ENCODE assay signal across 14 cellular contexts in the genomic region with DNA sequence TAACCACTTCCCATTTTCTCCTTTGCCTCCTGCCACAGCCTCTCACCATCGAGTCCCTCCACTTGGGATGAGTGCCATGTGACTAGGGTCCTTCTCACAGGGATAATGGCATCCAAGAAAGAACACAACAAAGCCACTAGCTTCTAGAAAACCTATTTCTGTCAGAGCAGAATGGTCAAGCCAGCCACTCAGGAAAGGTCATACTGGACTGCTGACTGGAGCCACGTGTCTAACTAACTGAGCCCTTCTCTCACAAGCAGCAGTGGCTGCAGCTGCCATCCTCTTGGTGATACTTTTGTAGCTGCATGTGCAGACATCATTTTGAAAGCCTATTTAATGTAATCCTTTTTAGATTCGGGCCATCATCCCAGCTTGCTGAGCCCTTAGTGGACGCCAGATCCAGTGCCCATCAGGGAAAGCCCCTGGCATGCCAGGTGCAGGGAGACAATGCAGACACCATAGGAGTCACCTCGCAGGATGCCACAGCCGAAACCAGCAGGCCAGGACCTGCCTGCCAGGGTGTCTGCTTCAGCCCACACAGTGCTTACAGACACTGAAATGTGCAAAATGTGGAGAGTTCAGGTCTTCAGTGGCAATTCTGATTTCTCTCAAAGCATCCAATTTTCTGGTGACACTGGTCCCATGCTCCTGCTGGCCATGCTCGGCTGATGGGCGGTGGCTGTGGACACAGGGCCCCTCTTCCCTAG.
DNase-seq lines count a peak whose midpoint lies in the region; ATAC-seq and TF ChIP-seq lines count a peak whose summit lies in the region.
"Had no signal": no experiment of that assay in that cellular context is flagged by ENCODE, and none has a peak within 500 bp of the region (broad histone marks: within the 10 kb centered on the region; RNA-seq: fewer than 3 reads in every experiment).

No MANE protein-coding gene starts in this region.

- H3K9me3 Mint-ChIP-seq in WTC11 (no peaks in the 10 kb centered on the region), immature natural killer cell (no peaks in the 10 kb centered on the region)

- peak; percentile 54 for DNase-seq in activated CD8-positive, alpha-beta memory T cell treated with anti-CD3 and anti-CD28 coated beads, Interleukin-2, amount 50 U/mL, for 48 hours
- no peak for DNase-seq in activated CD8-positive, alpha-beta memory T cell treated with anti-CD3 and anti-CD28 coated beads for 24 hours
- DNase-seq in WTC11 (ENCODE audit: low spot score) (no peak), immature natural killer cell (no peak), superior temporal gyrus (ENCODE audit: extremely low spot score) (peak; percentile 60), DMS 273 (lab: John Stamatoyannopoulos, UW; ENCODE audit: unreplicated experiment) (no peak), brain microvascular endothelial cell (no peak)
- DNase-seq: activated CD4-positive, CD25-positive, alpha-beta regulatory T cell; cerebellar nuclear complex; esophagus squamous epithelium; NCI-H2029; uterus had no signal

- no peak overlapping the region for H3K4me3 ChIP-seq in brain microvascular endothelial cell (ENCODE audit: low read depth, low read length)
- H3K4me3 ChIP-seq: esophagus squamous epithelium, SK-N-MC, uterus had no signal

- no peak overlapping the region for H3K27ac ChIP-seq in brain microvascular endothelial cell
- H3K27ac ChIP-seq: SK-N-MC had no signal

- POLR2A ChIA-PET in WTC11 (lab: Charles Lee): interaction anchor here (0.5 kb wide), 1 partner anchor 13 kb away, joined by 6 read pairs; no protein-coding TSS in a partner anchor

- H3K36me3 ChIP-seq in brain microvascular endothelial cell (replicated peaks): peaks cover 38% of the 10 kb centered on the region
- H3K36me3 ChIP-seq: uterus had no signal

- H3K27me3 Mint-ChIP-seq in WTC11 (ENCODE audit: low read depth): no peaks in the 10 kb centered on the region
- peaks cover 5 to 9% (median 8%) of the 10 kb centered on the region in 3 donors for H3K27me3 Mint-ChIP-seq in immature natural killer cell (ENCODE audit: low read depth in 3 of 3)

- CTCF ChIA-PET in WTC11 (lab: Charles Lee): no interaction called here

- H3K36me3 Mint-ChIP-seq in WTC11 (peaks cover 25% of the 10 kb centered on the region), immature natural killer cell (no peaks in the 10 kb centered on the region)

- peak overlapping the region; percentile 49; the same call in 1 of the 2 replicates for H3K27ac Mint-ChIP-seq in WTC11
- H3K27ac Mint-ChIP-seq in immature natural killer cell: peak overlapping the region in 5 of 6 donors; percentile 1 to 83 (median 41)

- peaks cover 2% of the 10 kb centered on the region for H3K4me1 Mint-ChIP-seq in WTC11
- peaks cover 49 to 50% of the 10 kb centered on the region in 2 donors for H3K4me1 Mint-ChIP-seq in immature natural killer cell

- TF ChIP-seq CTCF in WTC11 (IDR thresholded peaks at IDR 0.05): no peak
- no peak for TF ChIP-seq CTCF in brain microvascular endothelial cell (IDR thresholded peaks at IDR 0.05; ENCODE audit: low read depth, low read length, missing control alignments)

- ATAC-seq in WTC11 (no peak), HG03342 (IDR thresholded peaks at IDR 0.05; ENCODE audit: unreplicated experiment) (no peak)

- H3K4me3 Mint-ChIP-seq in WTC11 (no peak overlapping the region), immature natural killer cell (peak overlapping the region in 2 of 5 donors; percentile 18 to 22)

- in situ Hi-C loops in brain microvascular endothelial cell (cut with HindIII; ENCODE audit: low pct_ligation_motif_present, low sequenced_read_pairs): no loop called here

- no peaks in the 10 kb centered on the region for H3K27me3 ChIP-seq in brain microvascular endothelial cell (replicated peaks)
- H3K27me3 ChIP-seq: esophagus squamous epithelium, uterus had no signal

TF ChIP-seq in WTC11, 78 proteins besides CTCF, POLR2A, EP300 and RAD21 (continues in another document):
- TF ChIP-seq, protein P1, sequence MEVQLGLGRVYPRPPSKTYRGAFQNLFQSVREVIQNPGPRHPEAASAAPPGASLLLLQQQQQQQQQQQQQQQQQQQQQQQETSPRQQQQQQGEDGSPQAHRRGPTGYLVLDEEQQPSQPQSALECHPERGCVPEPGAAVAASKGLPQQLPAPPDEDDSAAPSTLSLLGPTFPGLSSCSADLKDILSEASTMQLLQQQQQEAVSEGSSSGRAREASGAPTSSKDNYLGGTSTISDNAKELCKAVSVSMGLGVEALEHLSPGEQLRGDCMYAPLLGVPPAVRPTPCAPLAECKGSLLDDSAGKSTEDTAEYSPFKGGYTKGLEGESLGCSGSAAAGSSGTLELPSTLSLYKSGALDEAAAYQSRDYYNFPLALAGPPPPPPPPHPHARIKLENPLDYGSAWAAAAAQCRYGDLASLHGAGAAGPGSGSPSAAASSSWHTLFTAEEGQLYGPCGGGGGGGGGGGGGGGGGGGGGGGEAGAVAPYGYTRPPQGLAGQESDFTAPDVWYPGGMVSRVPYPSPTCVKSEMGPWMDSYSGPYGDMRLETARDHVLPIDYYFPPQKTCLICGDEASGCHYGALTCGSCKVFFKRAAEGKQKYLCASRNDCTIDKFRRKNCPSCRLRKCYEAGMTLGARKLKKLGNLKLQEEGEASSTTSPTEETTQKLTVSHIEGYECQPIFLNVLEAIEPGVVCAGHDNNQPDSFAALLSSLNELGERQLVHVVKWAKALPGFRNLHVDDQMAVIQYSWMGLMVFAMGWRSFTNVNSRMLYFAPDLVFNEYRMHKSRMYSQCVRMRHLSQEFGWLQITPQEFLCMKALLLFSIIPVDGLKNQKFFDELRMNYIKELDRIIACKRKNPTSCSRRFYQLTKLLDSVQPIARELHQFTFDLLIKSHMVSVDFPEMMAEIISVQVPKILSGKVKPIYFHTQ (CRISPR knock-in tag; IDR thresholded peaks at IDR 0.05): no peak
- TF ChIP-seq, protein P2, sequence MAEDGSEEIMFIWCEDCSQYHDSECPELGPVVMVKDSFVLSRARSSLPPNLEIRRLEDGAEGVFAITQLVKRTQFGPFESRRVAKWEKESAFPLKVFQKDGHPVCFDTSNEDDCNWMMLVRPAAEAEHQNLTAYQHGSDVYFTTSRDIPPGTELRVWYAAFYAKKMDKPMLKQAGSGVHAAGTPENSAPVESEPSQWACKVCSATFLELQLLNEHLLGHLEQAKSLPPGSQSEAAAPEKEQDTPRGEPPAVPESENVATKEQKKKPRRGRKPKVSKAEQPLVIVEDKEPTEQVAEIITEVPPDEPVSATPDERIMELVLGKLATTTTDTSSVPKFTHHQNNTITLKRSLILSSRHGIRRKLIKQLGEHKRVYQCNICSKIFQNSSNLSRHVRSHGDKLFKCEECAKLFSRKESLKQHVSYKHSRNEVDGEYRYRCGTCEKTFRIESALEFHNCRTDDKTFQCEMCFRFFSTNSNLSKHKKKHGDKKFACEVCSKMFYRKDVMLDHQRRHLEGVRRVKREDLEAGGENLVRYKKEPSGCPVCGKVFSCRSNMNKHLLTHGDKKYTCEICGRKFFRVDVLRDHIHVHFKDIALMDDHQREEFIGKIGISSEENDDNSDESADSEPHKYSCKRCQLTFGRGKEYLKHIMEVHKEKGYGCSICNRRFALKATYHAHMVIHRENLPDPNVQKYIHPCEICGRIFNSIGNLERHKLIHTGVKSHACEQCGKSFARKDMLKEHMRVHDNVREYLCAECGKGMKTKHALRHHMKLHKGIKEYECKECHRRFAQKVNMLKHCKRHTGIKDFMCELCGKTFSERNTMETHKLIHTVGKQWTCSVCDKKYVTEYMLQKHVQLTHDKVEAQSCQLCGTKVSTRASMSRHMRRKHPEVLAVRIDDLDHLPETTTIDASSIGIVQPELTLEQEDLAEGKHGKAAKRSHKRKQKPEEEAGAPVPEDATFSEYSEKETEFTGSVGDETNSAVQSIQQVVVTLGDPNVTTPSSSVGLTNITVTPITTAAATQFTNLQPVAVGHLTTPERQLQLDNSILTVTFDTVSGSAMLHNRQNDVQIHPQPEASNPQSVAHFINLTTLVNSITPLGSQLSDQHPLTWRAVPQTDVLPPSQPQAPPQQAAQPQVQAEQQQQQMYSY (CRISPR knock-in tag; IDR thresholded peaks at IDR 0.05): no peak
- TF ChIP-seq, protein P3, sequence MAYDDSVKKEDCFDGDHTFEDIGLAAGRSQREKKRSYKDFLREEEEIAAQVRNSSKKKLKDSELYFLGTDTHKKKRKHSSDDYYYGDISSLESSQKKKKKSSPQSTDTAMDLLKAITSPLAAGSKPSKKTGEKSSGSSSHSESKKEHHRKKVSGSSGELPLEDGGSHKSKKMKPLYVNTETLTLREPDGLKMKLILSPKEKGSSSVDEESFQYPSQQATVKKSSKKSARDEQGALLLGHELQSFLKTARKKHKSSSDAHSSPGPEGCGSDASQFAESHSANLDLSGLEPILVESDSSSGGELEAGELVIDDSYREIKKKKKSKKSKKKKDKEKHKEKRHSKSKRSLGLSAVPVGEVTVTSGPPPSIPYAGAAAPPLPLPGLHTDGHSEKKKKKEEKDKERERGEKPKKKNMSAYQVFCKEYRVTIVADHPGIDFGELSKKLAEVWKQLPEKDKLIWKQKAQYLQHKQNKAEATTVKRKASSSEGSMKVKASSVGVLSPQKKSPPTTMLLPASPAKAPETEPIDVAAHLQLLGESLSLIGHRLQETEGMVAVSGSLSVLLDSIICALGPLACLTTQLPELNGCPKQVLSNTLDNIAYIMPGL (CRISPR knock-in tag; IDR thresholded peaks at IDR 0.05): no peak
- no peak for TF ChIP-seq NFYB (CRISPR knock-in tag; conservative IDR thresholded peaks at IDR 0.05; ENCODE audit: low read depth)
- TF ChIP-seq, protein P4, sequence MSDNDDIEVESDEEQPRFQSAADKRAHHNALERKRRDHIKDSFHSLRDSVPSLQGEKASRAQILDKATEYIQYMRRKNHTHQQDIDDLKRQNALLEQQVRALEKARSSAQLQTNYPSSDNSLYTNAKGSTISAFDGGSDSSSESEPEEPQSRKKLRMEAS (CRISPR knock-in tag; IDR thresholded peaks at IDR 0.05): no peak
- TF ChIP-seq, protein P5, sequence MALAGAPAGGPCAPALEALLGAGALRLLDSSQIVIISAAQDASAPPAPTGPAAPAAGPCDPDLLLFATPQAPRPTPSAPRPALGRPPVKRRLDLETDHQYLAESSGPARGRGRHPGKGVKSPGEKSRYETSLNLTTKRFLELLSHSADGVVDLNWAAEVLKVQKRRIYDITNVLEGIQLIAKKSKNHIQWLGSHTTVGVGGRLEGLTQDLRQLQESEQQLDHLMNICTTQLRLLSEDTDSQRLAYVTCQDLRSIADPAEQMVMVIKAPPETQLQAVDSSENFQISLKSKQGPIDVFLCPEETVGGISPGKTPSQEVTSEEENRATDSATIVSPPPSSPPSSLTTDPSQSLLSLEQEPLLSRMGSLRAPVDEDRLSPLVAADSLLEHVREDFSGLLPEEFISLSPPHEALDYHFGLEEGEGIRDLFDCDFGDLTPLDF (CRISPR knock-in tag; IDR thresholded peaks at IDR 0.05): no peak
- no peak for TF ChIP-seq ESRRA (CRISPR knock-in tag; IDR thresholded peaks at IDR 0.05; ENCODE audit: borderline replicate concordance)
- TF ChIP-seq, protein P6, sequence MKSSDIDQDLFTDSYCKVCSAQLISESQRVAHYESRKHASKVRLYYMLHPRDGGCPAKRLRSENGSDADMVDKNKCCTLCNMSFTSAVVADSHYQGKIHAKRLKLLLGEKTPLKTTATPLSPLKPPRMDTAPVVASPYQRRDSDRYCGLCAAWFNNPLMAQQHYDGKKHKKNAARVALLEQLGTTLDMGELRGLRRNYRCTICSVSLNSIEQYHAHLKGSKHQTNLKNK (CRISPR knock-in tag; IDR thresholded peaks at IDR 0.05): no peak

Comparison
In these comparisons a context has a peak if more than half of its experiments do, and no peak if none do; other contexts are left out.
1. DNase-seq: peak in activated CD8-positive, alpha-beta memory T cell treated with anti-CD3 and anti-CD28 coated beads, Interleukin-2, amount 50 U/mL, for 48 hours (single experiment) and superior temporal gyrus (single experiment); none in activated CD8-positive, alpha-beta memory T cell treated with anti-CD3 and anti-CD28 coated beads for 24 hours (single experiment), WTC11 (single experiment), immature natural killer cell (0 of 3), DMS 273 (single experiment) and brain microvascular endothelial cell (single experiment).